13 cellular contexts compared by ENCODE assay signal in the genomic region with DNA sequence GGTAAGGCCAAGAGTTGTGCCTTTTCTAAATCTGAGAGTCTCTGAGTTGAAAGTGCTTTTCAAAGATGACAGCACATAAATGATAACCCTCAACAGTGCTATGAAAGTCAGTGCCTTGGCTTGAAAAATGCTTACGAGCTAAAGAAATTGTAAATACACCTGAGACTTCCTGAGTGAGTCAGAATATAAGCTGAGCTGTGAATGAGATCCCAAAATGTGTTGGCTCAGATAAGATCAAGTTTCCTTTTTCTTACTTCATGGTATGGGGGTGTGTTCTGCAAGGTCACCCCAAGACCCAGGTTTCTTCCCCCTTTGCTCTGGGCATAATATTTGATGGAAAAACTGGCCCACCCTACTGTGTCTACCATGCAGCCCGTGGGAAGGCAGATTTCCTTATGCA.
"Had no signal": no experiment of that assay in that cellular context is flagged by ENCODE, and none has a peak within 500 bp of the region (broad histone marks: within the 10 kb centered on the region; RNA-seq: fewer than 3 reads in every experiment).

No MANE protein-coding gene starts in this region.

- H3K27me3 ChIP-seq: brain microvascular endothelial cell, esophagus muscularis mucosa had no signal

- DNase-seq: activated CD8-positive, alpha-beta memory T cell treated with anti-CD3 and anti-CD28 coated beads, Interleukin-2, amount 50 U/mL, for 48 hours; activated CD8-positive, alpha-beta T cell treated with anti-CD3 and anti-CD28 coated beads for 36 hours; amniotic stem cell; brain microvascular endothelial cell; left colon; mucosa of descending colon; naive thymus-derived CD8-positive, alpha-beta T cell; occipital lobe; stimulated activated CD4-positive, alpha-beta T cell treated with anti-CD3 and anti-CD28 coated beads, Interleukin-12 subunit alpha, Interleukin-12 subunit beta, amount 100 ng/mL, for 4 hours; stimulated activated naive CD4-positive, alpha-beta T cell; T-helper 9 cell had no signal

- H3K4me3 ChIP-seq: esophagus muscularis mucosa, mucosa of descending colon had no signal

- H3K36me3 ChIP-seq: brain microvascular endothelial cell, esophagus muscularis mucosa had no signal

- H3K27ac ChIP-seq: brain microvascular endothelial cell, esophagus muscularis mucosa, VCaP had no signal

- H3K9me3 ChIP-seq: esophagus muscularis mucosa, mucosa of descending colon had no signal

- ATAC-seq: activated CD8-positive, alpha-beta T cell treated with anti-CD3 and anti-CD28 coated beads for 36 hours; left colon; mucosa of descending colon; naive thymus-derived CD8-positive, alpha-beta T cell had no signal
